ENCODE assay signal across 27 cellular contexts in genomic region chr2:1864301-1864980, GRCh38.
A peak's percentile ranks its signal among the peaks of the same experiment; 100 is the strongest.
DNase-seq lines count a peak whose midpoint lies in the region; ATAC-seq and TF ChIP-seq lines count a peak whose summit lies in the region.
"Had no signal": no experiment of that assay in that cellular context is flagged by ENCODE, and none has a peak within 500 bp of the region (broad histone marks: within the 10 kb centered on the region; RNA-seq: fewer than 3 reads in every experiment).

No MANE protein-coding gene starts in this region.

- H3K27me3 Mint-ChIP-seq in activated T-helper 1 cell treated with anti-CD3 and anti-CD28 coated beads, Interleukin-12 subunit alpha, Interleukin-12 subunit beta, Interleukin-2, Interleukin-4 antibody, amounts not matched to agents 30 ng/mL and 10 ng/mL and 1 ng/mL, durations not matched to agents 14 hours and 24 hours and 36 hours (ENCODE audit: insufficient read depth) = peaks cover 3% of the 10 kb centered on the region
- peaks cover 38% of the 10 kb centered on the region for H3K27me3 Mint-ChIP-seq in Caco-2 (ENCODE audit: insufficient read depth, unreplicated experiment)

- H3K27me3 ChIP-seq in BLaER1 treated with 17β-estradiol and CSF1 and Interleukin-3, amounts not matched to agents 10 nM and 100 nM = peaks cover 0 to 29% (median 0%) of the 10 kb centered on the region in 11 experiments; a peak in 7 of 22 replicates
- peaks cover 48% of the 10 kb centered on the region for H3K27me3 ChIP-seq in OCI-LY3 (ENCODE audit: low read depth, low read length)
- peaks cover 0 to 37% (median 18%) of the 10 kb centered on the region in 3 donors for H3K27me3 ChIP-seq in psoas muscle (ENCODE audit: insufficient read depth in 3 of 3, low read length in 2 of 3)
- peaks cover 4% of the 10 kb centered on the region for H3K27me3 ChIP-seq in Caco-2 (replicated peaks; ENCODE audit: control insufficient read depth, insufficient read depth, low read length)
- H3K27me3 ChIP-seq: BE2C had no signal

- no peaks in the 10 kb centered on the region for H3K9me3 ChIP-seq in BLaER1 treated with 17β-estradiol and CSF1 and Interleukin-3, amounts not matched to agents 10 nM and 100 nM (replicated peaks in 1 of 11)
- H3K9me3 ChIP-seq in OCI-LY3 (ENCODE audit: insufficient read depth, low read length) = no peaks in the 10 kb centered on the region
- H3K9me3 ChIP-seq in psoas muscle = no peaks in the 10 kb centered on the region
- H3K9me3 ChIP-seq in Caco-2 = no peaks in the 10 kb centered on the region
- H3K9me3 ChIP-seq: BE2C, gastroesophageal sphincter, transverse colon had no signal

- TF ChIP-seq CTCF in OCI-LY3 (IDR thresholded peaks at IDR 0.05; ENCODE audit: low read depth, low read length) = no peak
- no peak for TF ChIP-seq CTCF in psoas muscle (IDR thresholded peaks at IDR 0.05)
- TF ChIP-seq CTCF in Caco-2 (IDR thresholded peaks at IDR 0.05; ENCODE audit: insufficient read depth in 1 of 2, low read depth in 1 of 2, low read length in 1 of 2, severe bottlenecking in 1 of 2, unreplicated experiment in 1 of 2) = no peak

- POLR2A ChIA-PET in Caco-2 (lab: Charles Lee) = no interaction called here

- no peak overlapping the region for H3K27ac Mint-ChIP-seq in activated T-helper 1 cell treated with anti-CD3 and anti-CD28 coated beads, Interleukin-12 subunit alpha, Interleukin-12 subunit beta, Interleukin-2, Interleukin-4 antibody, amounts not matched to agents 30 ng/mL and 10 ng/mL and 1 ng/mL, durations not matched to agents 14 hours and 24 hours and 36 hours
- H3K27ac Mint-ChIP-seq in Caco-2 (ENCODE audit: unreplicated experiment) = no peak overlapping the region
- H3K27ac Mint-ChIP-seq: activated naive CD8-positive, alpha-beta T cell treated with anti-CD3 and anti-CD28 coated beads for 36 hours had no signal

- H3K4me3 ChIP-seq in BLaER1 treated with 17β-estradiol and CSF1 and Interleukin-3, amounts not matched to agents 10 nM and 100 nM = peak overlapping the region in 1 of 10 experiments; percentile 11; a peak in 1 of 20 replicates
- H3K4me3 ChIP-seq in OCI-LY3 (ENCODE audit: low read length) (no peak overlapping the region), psoas muscle (no peak overlapping the region), Caco-2 (ENCODE audit: low read depth, low read length) (no peak overlapping the region)
- H3K4me3 ChIP-seq: gastroesophageal sphincter, GM23248, transverse colon had no signal

- H3K4me1 ChIP-seq in BLaER1 treated with 17β-estradiol and CSF1 and Interleukin-3, amounts not matched to agents 10 nM and 100 nM = peaks cover 13 to 72% (median 68%) of the 10 kb centered on the region in 10 experiments
- H3K4me1 ChIP-seq in OCI-LY3 (ENCODE audit: low read length) (peaks cover 9% of the 10 kb centered on the region), psoas muscle (no peaks in the 10 kb centered on the region), Caco-2 (no peaks in the 10 kb centered on the region)
- H3K4me1 ChIP-seq: gastroesophageal sphincter, transverse colon had no signal

- H3K9me3 Mint-ChIP-seq in activated T-helper 1 cell treated with anti-CD3 and anti-CD28 coated beads, Interleukin-12 subunit alpha, Interleukin-12 subunit beta, Interleukin-2, Interleukin-4 antibody, amounts not matched to agents 30 ng/mL and 10 ng/mL and 1 ng/mL, durations not matched to agents 14 hours and 24 hours and 36 hours = no peaks in the 10 kb centered on the region
- H3K9me3 Mint-ChIP-seq in Caco-2 (ENCODE audit: unreplicated experiment) = no peaks in the 10 kb centered on the region
- H3K9me3 Mint-ChIP-seq: activated naive CD8-positive, alpha-beta T cell treated with anti-CD3 and anti-CD28 coated beads for 36 hours; IgD-negative memory B cell had no signal

- no peak overlapping the region for H2AFZ ChIP-seq in OCI-LY3 (ENCODE audit: low read depth, low read length)
- H2AFZ ChIP-seq: GM23248 had no signal

- H3K27ac ChIP-seq in BLaER1 treated with 17β-estradiol and CSF1 and Interleukin-3, amounts not matched to agents 10 nM and 100 nM = peak overlapping the region in 4 of 11 experiments; percentile 9 to 49 (median 38); a peak in 5 of 22 replicates
- H3K27ac ChIP-seq in OCI-LY3 (ENCODE audit: low read length) = no peak overlapping the region
- no peak overlapping the region for H3K27ac ChIP-seq in psoas muscle
- H3K27ac ChIP-seq: gastroesophageal sphincter, GM23248, transverse colon had no signal

- no peak overlapping the region for H3K4me3 Mint-ChIP-seq in activated T-helper 1 cell treated with anti-CD3 and anti-CD28 coated beads, Interleukin-12 subunit alpha, Interleukin-12 subunit beta, Interleukin-2, Interleukin-4 antibody, amounts not matched to agents 30 ng/mL and 10 ng/mL and 1 ng/mL, durations not matched to agents 14 hours and 24 hours and 36 hours
- H3K4me3 Mint-ChIP-seq in Caco-2 (ENCODE audit: unreplicated experiment) = no peak overlapping the region
- H3K4me3 Mint-ChIP-seq: activated naive CD8-positive, alpha-beta T cell treated with anti-CD3 and anti-CD28 coated beads for 36 hours had no signal

- peak; percentile 31 for DNase-seq in medulla oblongata (ENCODE audit: extremely low spot score)
- no peak for DNase-seq in psoas muscle
- DNase-seq in KBM-7 = no peak
- no peak for DNase-seq in activated T-helper 1 cell treated with anti-CD3 and anti-CD28 coated beads, Interleukin-12 subunit alpha, Interleukin-12 subunit beta, Interleukin-2, Interleukin-4 antibody, amounts not matched to agents 30 ng/mL and 10 ng/mL and 1 ng/mL, durations not matched to agents 14 hours and 24 hours and 36 hours (ENCODE audit: low spot score)
- DNase-seq in Caco-2 = no peak
- DNase-seq: activated CD4-positive, alpha-beta T cell treated with anti-CD3 and anti-CD28 coated beads for 4 hours; activated CD8-positive, alpha-beta memory T cell treated with anti-CD3 and anti-CD28 coated beads for 24 hours; activated effector memory CD4-positive, alpha-beta T cell treated with anti-CD3 and anti-CD28 coated beads, Interleukin-2, amount 50 U/mL, for 16 hours; activated naive CD8-positive, alpha-beta T cell treated with anti-CD3 and anti-CD28 coated beads for 36 hours; BE2C; DMS53; GF-D8; GM23248; hippocampal formation; mesendoderm; NCI-H1092; NCI-H187 treated with DMSO at 0.1 percent for 48 hours; NCI-H226; NCI-H774; transverse colon had no signal

- in situ Hi-C loops in KBM-7 (cut with MboI; ENCODE audit: low pct_unique_long_range_greater_than_20kb, low sequenced_read_pairs) = no loop called here

- ATAC-seq in GM21786 (IDR thresholded peaks at IDR 0.05; ENCODE audit: unreplicated experiment) (peak; percentile 28), psoas muscle (no peak)
- ATAC-seq: gastroesophageal sphincter, left lobe of liver, SK-N-SH treated with all-trans-retinoic acid at 6 μM for 48 hours had no signal

- no peaks in the 10 kb centered on the region for H3K4me1 Mint-ChIP-seq in activated T-helper 1 cell treated with anti-CD3 and anti-CD28 coated beads, Interleukin-12 subunit alpha, Interleukin-12 subunit beta, Interleukin-2, Interleukin-4 antibody, amounts not matched to agents 30 ng/mL and 10 ng/mL and 1 ng/mL, durations not matched to agents 14 hours and 24 hours and 36 hours (ENCODE audit: low read depth)
- H3K4me1 Mint-ChIP-seq in Caco-2 (ENCODE audit: low read depth, unreplicated experiment) = no peaks in the 10 kb centered on the region
- H3K4me1 Mint-ChIP-seq: activated naive CD8-positive, alpha-beta T cell treated with anti-CD3 and anti-CD28 coated beads for 36 hours; IgD-negative memory B cell had no signal

- intact Hi-C loops in psoas muscle (cut with DNase I) = no loop called here
- intact Hi-C loops in activated T-helper 1 cell treated with anti-CD3 and anti-CD28 coated beads, Interleukin-12 subunit alpha, Interleukin-12 subunit beta, Interleukin-2, Interleukin-4 antibody, amounts not matched to agents 30 ng/mL and 10 ng/mL and 1 ng/mL, durations not matched to agents 14 hours and 24 hours and 36 hours (cut with micrococcal nuclease) = no loop called here
- intact Hi-C loops in Caco-2 (cut with micrococcal nuclease; ENCODE audit: unreplicated experiment) = no loop called here

- no peaks in the 10 kb centered on the region for H3K36me3 Mint-ChIP-seq in activated T-helper 1 cell treated with anti-CD3 and anti-CD28 coated beads, Interleukin-12 subunit alpha, Interleukin-12 subunit beta, Interleukin-2, Interleukin-4 antibody, amounts not matched to agents 30 ng/mL and 10 ng/mL and 1 ng/mL, durations not matched to agents 14 hours and 24 hours and 36 hours (ENCODE audit: low read depth)
- H3K36me3 Mint-ChIP-seq in Caco-2 (ENCODE audit: insufficient read depth, unreplicated experiment) = no peaks in the 10 kb centered on the region
- H3K36me3 Mint-ChIP-seq: activated naive CD8-positive, alpha-beta T cell treated with anti-CD3 and anti-CD28 coated beads for 36 hours had no signal

- H4K20me1 ChIP-seq in BLaER1 treated with 17β-estradiol and CSF1 and Interleukin-3, amounts not matched to agents 10 nM and 100 nM = peaks cover 0 to 5% (median 0%) of the 10 kb centered on the region in 11 experiments; a peak in 3 of 22 replicates
- no peaks in the 10 kb centered on the region for H4K20me1 ChIP-seq in OCI-LY3 (ENCODE audit: insufficient read depth, low read length)

- H3K36me3 ChIP-seq in BLaER1 treated with 17β-estradiol and CSF1 and Interleukin-3, amounts not matched to agents 10 nM and 100 nM = no peaks in the 10 kb centered on the region
- H3K36me3 ChIP-seq in OCI-LY3 (replicated peaks; ENCODE audit: low read depth, low read length) (no peaks in the 10 kb centered on the region), psoas muscle (ENCODE audit: insufficient read depth in 1 of 2, low read depth in 1 of 2) (no peaks in the 10 kb centered on the region), Caco-2 (ENCODE audit: control insufficient read depth, insufficient read depth, low read length) (no peaks in the 10 kb centered on the region)
- H3K36me3 ChIP-seq: BE2C, gastroesophageal sphincter, transverse colon had no signal

- peak overlapping the region in 10 of 11 experiments; percentile 43 to 97 (median 84); a peak in 20 of 22 replicates for H3K4me2 ChIP-seq in BLaER1 treated with 17β-estradiol and CSF1 and Interleukin-3, amounts not matched to agents 10 nM and 100 nM
- H3K4me2 ChIP-seq in OCI-LY3 (ENCODE audit: low read length) = peak overlapping the region; percentile 0; the same call in 1 of the 2 replicates

- no peaks in the 10 kb centered on the region for H3K79me2 ChIP-seq in OCI-LY3 (ENCODE audit: low read length)

- no TSS peak for BruUV-seq in Caco-2 (replicated peaks; lab: Mats Ljungman, UMichigan)

- peak overlapping the region in 4 of 11 experiments; percentile 20 to 48 (median 40); a peak in 2 of 22 replicates for H3K9ac ChIP-seq in BLaER1 treated with 17β-estradiol and CSF1 and Interleukin-3, amounts not matched to agents 10 nM and 100 nM
- no peak overlapping the region for H3K9ac ChIP-seq in OCI-LY3 (ENCODE audit: low read length)
- H3K9ac ChIP-seq: GM23248 had no signal

- CTCF ChIA-PET in Caco-2 (lab: Charles Lee) = no interaction called here

- WGBS in psoas muscle, 3 donors = 38 to 50% (median 39%) methylated on average over 16 of the region's 16 CpGs
